1 cellular context compared by ENCODE assay signal in the genomic region with DNA sequence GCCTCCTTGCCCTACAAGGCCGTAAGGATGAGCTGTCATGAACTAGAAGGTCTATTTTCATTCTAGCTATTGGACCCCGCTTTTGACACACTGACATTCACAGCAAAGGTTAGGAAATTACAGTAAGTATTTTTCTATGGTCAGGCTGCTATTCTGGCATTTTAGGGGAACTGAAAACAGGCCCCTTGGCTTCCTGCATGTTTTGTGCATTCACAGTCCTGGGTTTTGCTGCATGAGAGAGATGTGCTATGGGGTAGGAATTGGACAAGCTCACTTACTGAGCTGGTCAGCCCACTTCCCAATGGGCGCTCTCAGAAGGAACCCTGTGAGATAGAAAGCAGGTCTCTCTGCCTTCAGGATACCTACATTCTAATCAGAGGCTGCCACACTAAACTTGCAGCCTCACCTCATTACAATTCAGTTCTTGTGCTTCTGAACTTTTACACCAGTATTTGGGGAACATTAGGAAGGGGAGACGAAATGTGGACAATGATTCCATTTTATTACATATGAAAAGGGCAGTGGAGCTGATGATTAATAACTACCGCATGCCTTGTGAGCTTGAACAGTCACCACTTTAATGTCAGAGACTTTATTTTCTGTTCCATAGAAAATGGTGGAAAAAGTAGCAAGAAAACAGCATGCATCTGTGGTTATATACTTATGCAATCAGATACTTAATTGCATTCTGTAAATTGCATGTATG.
TF ChIP-seq lines count a peak whose summit lies in the region.

No MANE protein-coding gene starts in this region.

TF ChIP-seq in GM23338, 12 proteins besides CTCF, POLR2A, EP300 and RAD21 (continued from another document):
- TF ChIP-seq, protein P1, sequence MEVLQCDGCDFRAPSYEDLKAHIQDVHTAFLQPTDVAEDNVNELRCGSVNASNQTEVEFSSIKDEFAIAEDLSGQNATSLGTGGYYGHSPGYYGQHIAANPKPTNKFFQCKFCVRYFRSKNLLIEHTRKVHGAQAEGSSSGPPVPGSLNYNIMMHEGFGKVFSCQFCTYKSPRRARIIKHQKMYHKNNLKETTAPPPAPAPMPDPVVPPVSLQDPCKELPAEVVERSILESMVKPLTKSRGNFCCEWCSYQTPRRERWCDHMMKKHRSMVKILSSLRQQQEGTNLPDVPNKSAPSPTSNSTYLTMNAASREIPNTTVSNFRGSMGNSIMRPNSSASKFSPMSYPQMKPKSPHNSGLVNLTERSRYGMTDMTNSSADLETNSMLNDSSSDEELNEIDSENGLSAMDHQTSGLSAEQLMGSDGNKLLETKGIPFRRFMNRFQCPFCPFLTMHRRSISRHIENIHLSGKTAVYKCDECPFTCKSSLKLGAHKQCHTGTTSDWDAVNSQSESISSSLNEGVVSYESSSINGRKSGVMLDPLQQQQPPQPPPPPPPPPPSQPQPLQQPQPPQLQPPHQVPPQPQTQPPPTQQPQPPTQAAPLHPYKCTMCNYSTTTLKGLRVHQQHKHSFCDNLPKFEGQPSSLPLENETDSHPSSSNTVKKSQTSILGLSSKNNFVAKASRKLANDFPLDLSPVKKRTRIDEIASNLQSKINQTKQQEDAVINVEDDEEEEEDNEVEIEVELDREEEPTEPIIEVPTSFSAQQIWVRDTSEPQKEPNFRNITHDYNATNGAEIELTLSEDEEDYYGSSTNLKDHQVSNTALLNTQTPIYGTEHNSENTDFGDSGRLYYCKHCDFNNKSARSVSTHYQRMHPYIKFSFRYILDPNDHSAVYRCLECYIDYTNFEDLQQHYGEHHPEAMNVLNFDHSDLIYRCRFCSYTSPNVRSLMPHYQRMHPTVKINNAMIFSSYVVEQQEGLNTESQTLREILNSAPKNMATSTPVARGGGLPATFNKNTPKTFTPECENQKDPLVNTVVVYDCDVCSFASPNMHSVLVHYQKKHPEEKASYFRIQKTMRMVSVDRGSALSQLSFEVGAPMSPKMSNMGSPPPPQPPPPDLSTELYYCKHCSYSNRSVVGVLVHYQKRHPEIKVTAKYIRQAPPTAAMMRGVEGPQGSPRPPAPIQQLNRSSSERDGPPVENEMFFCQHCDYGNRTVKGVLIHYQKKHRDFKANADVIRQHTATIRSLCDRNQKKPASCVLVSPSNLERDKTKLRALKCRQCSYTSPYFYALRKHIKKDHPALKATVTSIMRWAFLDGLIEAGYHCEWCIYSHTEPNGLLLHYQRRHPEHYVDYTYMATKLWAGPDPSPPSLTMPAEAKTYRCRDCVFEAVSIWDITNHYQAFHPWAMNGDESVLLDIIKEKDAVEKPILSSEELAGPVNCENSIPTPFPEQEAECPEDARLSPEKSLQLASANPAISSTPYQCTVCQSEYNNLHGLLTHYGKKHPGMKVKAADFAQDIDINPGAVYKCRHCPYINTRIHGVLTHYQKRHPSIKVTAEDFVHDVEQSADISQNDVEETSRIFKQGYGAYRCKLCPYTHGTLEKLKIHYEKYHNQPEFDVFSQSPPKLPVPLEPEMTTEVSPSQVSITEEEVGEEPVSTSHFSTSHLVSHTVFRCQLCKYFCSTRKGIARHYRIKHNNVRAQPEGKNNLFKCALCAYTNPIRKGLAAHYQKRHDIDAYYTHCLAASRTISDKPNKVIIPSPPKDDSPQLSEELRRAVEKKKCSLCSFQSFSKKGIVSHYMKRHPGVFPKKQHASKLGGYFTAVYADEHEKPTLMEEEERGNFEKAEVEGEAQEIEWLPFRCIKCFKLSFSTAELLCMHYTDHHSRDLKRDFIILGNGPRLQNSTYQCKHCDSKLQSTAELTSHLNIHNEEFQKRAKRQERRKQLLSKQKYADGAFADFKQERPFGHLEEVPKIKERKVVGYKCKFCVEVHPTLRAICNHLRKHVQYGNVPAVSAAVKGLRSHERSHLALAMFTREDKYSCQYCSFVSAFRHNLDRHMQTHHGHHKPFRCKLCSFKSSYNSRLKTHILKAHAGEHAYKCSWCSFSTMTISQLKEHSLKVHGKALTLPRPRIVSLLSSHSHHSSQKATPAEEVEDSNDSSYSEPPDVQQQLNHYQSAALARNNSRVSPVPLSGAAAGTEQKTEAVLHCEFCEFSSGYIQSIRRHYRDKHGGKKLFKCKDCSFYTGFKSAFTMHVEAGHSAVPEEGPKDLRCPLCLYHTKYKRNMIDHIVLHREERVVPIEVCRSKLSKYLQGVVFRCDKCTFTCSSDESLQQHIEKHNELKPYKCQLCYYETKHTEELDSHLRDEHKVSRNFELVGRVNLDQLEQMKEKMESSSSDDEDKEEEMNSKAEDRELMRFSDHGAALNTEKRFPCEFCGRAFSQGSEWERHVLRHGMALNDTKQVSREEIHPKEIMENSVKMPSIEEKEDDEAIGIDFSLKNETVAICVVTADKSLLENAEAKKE (CRISPR knock-in tag; IDR thresholded peaks at IDR 0.05), result no peak
- TF ChIP-seq JUNB (IDR thresholded peaks at IDR 0.05; ENCODE audit: unreplicated experiment) (no peak), EZH2 (IDR thresholded peaks at IDR 0.05; ENCODE audit: low read depth, unreplicated experiment) (no peak), ZNF331 (CRISPR knock-in tag; IDR thresholded peaks at IDR 0.05; ENCODE audit: low read depth) (no peak), EZH2phosphoT487 (IDR thresholded peaks at IDR 0.05; ENCODE audit: unreplicated experiment) (no peak), STAT1 (IDR thresholded peaks at IDR 0.05; ENCODE audit: unreplicated experiment) (no peak), POLR2AphosphoS5 (IDR thresholded peaks at IDR 0.05; ENCODE audit: low read depth) (no peak), NANOG (IDR thresholded peaks at IDR 0.05; ENCODE audit: borderline replicate concordance) (no peak), ZNF114 (CRISPR knock-in tag; IDR thresholded peaks at IDR 0.05) (no peak)
- TF ChIP-seq, protein P2, sequence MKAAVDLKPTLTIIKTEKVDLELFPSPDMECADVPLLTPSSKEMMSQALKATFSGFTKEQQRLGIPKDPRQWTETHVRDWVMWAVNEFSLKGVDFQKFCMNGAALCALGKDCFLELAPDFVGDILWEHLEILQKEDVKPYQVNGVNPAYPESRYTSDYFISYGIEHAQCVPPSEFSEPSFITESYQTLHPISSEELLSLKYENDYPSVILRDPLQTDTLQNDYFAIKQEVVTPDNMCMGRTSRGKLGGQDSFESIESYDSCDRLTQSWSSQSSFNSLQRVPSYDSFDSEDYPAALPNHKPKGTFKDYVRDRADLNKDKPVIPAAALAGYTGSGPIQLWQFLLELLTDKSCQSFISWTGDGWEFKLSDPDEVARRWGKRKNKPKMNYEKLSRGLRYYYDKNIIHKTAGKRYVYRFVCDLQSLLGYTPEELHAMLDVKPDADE (IDR thresholded peaks at IDR 0.05), result no peak
